ENCODE assay signal across 32 cellular contexts in genomic region chr10:58330397-58330796, GRCh38.
"Had no signal": no experiment of that assay in that cellular context is flagged by ENCODE, and none has a peak within 500 bp of the region (broad histone marks: within the 10 kb centered on the region; RNA-seq: fewer than 3 reads in every experiment).

No MANE protein-coding gene starts in this region.

- H3K27me3 ChIP-seq: adrenal gland, body of pancreas, esophagus squamous epithelium, heart right ventricle, hepatocyte had no signal

- H3K4me3 Mint-ChIP-seq: activated CD4-positive, alpha-beta memory T cell treated with anti-CD3 and anti-CD28 coated beads for 36 hours; activated CD8-positive, alpha-beta memory T cell treated with anti-CD3 and anti-CD28 coated beads, Interleukin-2, amount 10 ng/mL, durations not matched to agents 7 days and 5 days; activated CD8-positive, alpha-beta T cell treated with anti-CD3 and anti-CD28 coated beads, Interleukin-2, amount 10 ng/mL, durations not matched to agents 7 days and 5 days; activated naive CD4-positive, alpha-beta T cell treated with anti-CD3 and anti-CD28 coated beads for 36 hours; activated naive CD4-positive, alpha-beta T cell treated with anti-CD3 and anti-CD28 coated beads, Interleukin-2, amount 50 U/mL, for 24 hours; activated naive CD8-positive, alpha-beta T cell treated with anti-CD3 and anti-CD28 coated beads for 36 hours; activated naive CD8-positive, alpha-beta T cell treated with anti-CD3 and anti-CD28 coated beads, Interleukin-2, amount 50 U/mL, for 24 hours; activated T-helper 1 cell treated with anti-CD3 and anti-CD28 coated beads, Interleukin-12 subunit alpha, Interleukin-12 subunit beta, Interleukin-2, Interleukin-4 antibody, amounts not matched to agents 30 ng/mL and 10 ng/mL and 1 ng/mL, durations not matched to agents 14 hours and 24 hours and 36 hours; WTC11 had no signal

- H3K27ac Mint-ChIP-seq: activated CD4-positive, alpha-beta memory T cell treated with anti-CD3 and anti-CD28 coated beads for 36 hours; activated CD8-positive, alpha-beta memory T cell treated with anti-CD3 and anti-CD28 coated beads, Interleukin-2, amount 10 ng/mL, durations not matched to agents 7 days and 5 days; activated CD8-positive, alpha-beta T cell treated with anti-CD3 and anti-CD28 coated beads, Interleukin-2, amount 10 ng/mL, durations not matched to agents 7 days and 5 days; activated naive CD4-positive, alpha-beta T cell treated with anti-CD3 and anti-CD28 coated beads for 36 hours; activated naive CD4-positive, alpha-beta T cell treated with anti-CD3 and anti-CD28 coated beads, Interleukin-2, amount 50 U/mL, for 24 hours; activated naive CD8-positive, alpha-beta T cell treated with anti-CD3 and anti-CD28 coated beads for 36 hours; activated naive CD8-positive, alpha-beta T cell treated with anti-CD3 and anti-CD28 coated beads, Interleukin-2, amount 50 U/mL, for 24 hours; activated T-helper 1 cell treated with anti-CD3 and anti-CD28 coated beads, Interleukin-12 subunit alpha, Interleukin-12 subunit beta, Interleukin-2, Interleukin-4 antibody, amounts not matched to agents 30 ng/mL and 10 ng/mL and 1 ng/mL, durations not matched to agents 14 hours and 24 hours and 36 hours; activated T-helper 2 cell treated with anti-CD3 and anti-CD28 coated beads, Interferon-gamma antibody, Interleukin-2, Interleukin-4, amounts not matched to agents 10 μg/mL and 5 μg/mL and 100 μg/mL, durations not matched to agents 14 hours and 24 hours and 36 hours; WTC11 had no signal

- DNase-seq: activated CD4-positive, alpha-beta memory T cell treated with anti-CD3 and anti-CD28 coated beads for 36 hours; activated CD4-positive, alpha-beta T cell treated with anti-CD3 and anti-CD28 coated beads for 1 hour; activated CD4-positive, alpha-beta T cell treated with anti-CD3 and anti-CD28 coated beads for 4 hours; activated CD8-positive, alpha-beta memory T cell treated with anti-CD3 and anti-CD28 coated beads, Interleukin-2, amount 10 ng/mL, durations not matched to agents 7 days and 5 days; activated CD8-positive, alpha-beta memory T cell treated with anti-CD3 and anti-CD28 coated beads, Interleukin-2, amount 50 U/mL, for 4 hours; activated CD8-positive, alpha-beta T cell treated with anti-CD3 and anti-CD28 coated beads, Interleukin-2, amount 10 ng/mL, durations not matched to agents 7 days and 5 days; activated effector memory CD4-positive, alpha-beta T cell treated with anti-CD3 and anti-CD28 coated beads, Interleukin-2, amount 50 U/mL, for 16 hours; activated naive CD4-positive, alpha-beta T cell treated with anti-CD3 and anti-CD28 coated beads for 36 hours; activated naive CD8-positive, alpha-beta T cell treated with anti-CD3 and anti-CD28 coated beads for 36 hours; activated naive CD8-positive, alpha-beta T cell treated with anti-CD3 and anti-CD28 coated beads, Interleukin-2, amount 50 U/mL, for 24 hours; activated T-cell treated with anti-CD3 and anti-CD28 coated beads, Interleukin-2, amount 50 U/mL, for 1 hour; activated T-cell treated with anti-CD3 and anti-CD28 coated beads, Interleukin-2, amount 50 U/mL, for 48 hours; adrenal gland; amygdala; aorta; body of pancreas; caudate nucleus; cortex of kidney; dermis blood vessel endothelial cell; effector CD8-positive, alpha-beta T cell; esophagus squamous epithelium; foreskin melanocyte; heart right ventricle; T-helper 2 cell had no signal

- H3K27ac ChIP-seq: adrenal gland, body of pancreas, epithelial cell of prostate, esophagus squamous epithelium, gastroesophageal sphincter, hepatocyte, VCaP had no signal

- ATAC-seq: activated CD8-positive, alpha-beta memory T cell treated with anti-CD3 and anti-CD28 coated beads, Interleukin-2, amount 10 ng/mL, durations not matched to agents 7 days and 5 days; activated CD8-positive, alpha-beta T cell treated with anti-CD3 and anti-CD28 coated beads, Interleukin-2, amount 10 ng/mL, durations not matched to agents 7 days and 5 days; activated naive CD8-positive, alpha-beta T cell treated with anti-CD3 and anti-CD28 coated beads, Interleukin-2, amount 50 U/mL, for 24 hours; body of pancreas; gastroesophageal sphincter; heart right ventricle; WTC11 had no signal

- H3K4me2 ChIP-seq: hepatocyte had no signal

- H3K9me3 Mint-ChIP-seq: activated CD4-positive, alpha-beta memory T cell treated with anti-CD3 and anti-CD28 coated beads for 36 hours; activated naive CD4-positive, alpha-beta T cell treated with anti-CD3 and anti-CD28 coated beads for 36 hours; activated naive CD4-positive, alpha-beta T cell treated with anti-CD3 and anti-CD28 coated beads, Interleukin-2, amount 50 U/mL, for 24 hours; activated naive CD8-positive, alpha-beta T cell treated with anti-CD3 and anti-CD28 coated beads for 36 hours; activated naive CD8-positive, alpha-beta T cell treated with anti-CD3 and anti-CD28 coated beads, Interleukin-2, amount 50 U/mL, for 24 hours; activated T-helper 1 cell treated with anti-CD3 and anti-CD28 coated beads, Interleukin-12 subunit alpha, Interleukin-12 subunit beta, Interleukin-2, Interleukin-4 antibody, amounts not matched to agents 30 ng/mL and 10 ng/mL and 1 ng/mL, durations not matched to agents 14 hours and 24 hours and 36 hours; activated T-helper 2 cell treated with anti-CD3 and anti-CD28 coated beads, Interferon-gamma antibody, Interleukin-2, Interleukin-4, amounts not matched to agents 10 μg/mL and 5 μg/mL and 100 μg/mL, durations not matched to agents 14 hours and 24 hours and 36 hours had no signal

- H2AFZ ChIP-seq: hepatocyte had no signal

- H3K4me3 ChIP-seq: adrenal gland, body of pancreas, esophagus squamous epithelium, gastroesophageal sphincter, heart right ventricle, hepatocyte had no signal

- H3K36me3 Mint-ChIP-seq: activated CD4-positive, alpha-beta memory T cell treated with anti-CD3 and anti-CD28 coated beads for 36 hours; activated CD8-positive, alpha-beta memory T cell treated with anti-CD3 and anti-CD28 coated beads, Interleukin-2, amount 10 ng/mL, durations not matched to agents 7 days and 5 days; activated naive CD4-positive, alpha-beta T cell treated with anti-CD3 and anti-CD28 coated beads, Interleukin-2, amount 50 U/mL, for 24 hours; activated naive CD8-positive, alpha-beta T cell treated with anti-CD3 and anti-CD28 coated beads for 36 hours; WTC11 had no signal

- H3K4me1 ChIP-seq: adrenal gland, body of pancreas had no signal
